Comparison of ENCODE assay signal across 18 cellular contexts in the genomic region with DNA sequence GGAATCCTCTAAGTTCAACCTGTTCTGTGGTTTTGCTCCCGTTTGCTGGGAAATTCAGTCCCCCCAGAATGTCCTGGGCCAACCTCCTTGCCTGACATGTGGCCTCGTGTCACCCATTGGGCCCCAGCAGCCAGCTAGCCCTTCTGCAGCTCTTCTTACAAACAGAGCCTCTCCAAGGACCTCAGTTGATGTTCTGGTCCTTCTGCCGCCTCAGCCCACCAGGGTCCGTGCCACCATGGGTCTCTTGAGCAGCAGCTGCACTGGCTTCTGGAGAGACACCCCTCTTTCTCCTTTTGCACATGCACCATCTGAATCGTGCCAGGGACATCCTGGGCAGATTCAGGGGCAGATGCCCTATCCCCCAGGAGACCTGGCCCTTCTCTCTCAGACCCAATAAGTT.
"Had no signal": no experiment of that assay in that cellular context is flagged by ENCODE, and none has a peak within 500 bp of the region (broad histone marks: within the 10 kb centered on the region; RNA-seq: fewer than 3 reads in every experiment).

No MANE protein-coding gene starts in this region.

- H3K36me3 ChIP-seq: esophagus squamous epithelium, gastroesophageal sphincter, ovary, right lobe of liver, stomach, thoracic aorta, transverse colon had no signal

- DNase-seq: central memory CD4-positive, alpha-beta T cell; effector memory CD8-positive, alpha-beta T cell; esophagus squamous epithelium; foreskin fibroblast; immature natural killer cell; mammary epithelial cell; naive thymus-derived CD4-positive, alpha-beta T cell; nephron progenitor cell; stimulated activated CD4-positive, alpha-beta T cell treated with anti-CD3 and anti-CD28 coated beads, Interleukin-12 subunit alpha, Interleukin-12 subunit beta, amount 100 ng/mL, for 4 hours; stimulated activated naive CD4-positive, alpha-beta T cell; stomach; substantia nigra; transverse colon had no signal

- H3K27ac ChIP-seq: esophagus squamous epithelium, gastroesophageal sphincter, ovary, right lobe of liver, stomach, thoracic aorta, transverse colon had no signal

- FAIRE-seq: keratinocyte had no signal

- H3K4me1 ChIP-seq: esophagus squamous epithelium, gastroesophageal sphincter, right lobe of liver, stomach, transverse colon had no signal

- H3K36me3 Mint-ChIP-seq: immature natural killer cell; naive thymus-derived CD4-positive, alpha-beta T cell had no signal

- H3K9me3 ChIP-seq: esophagus squamous epithelium, gastroesophageal sphincter, ovary, right lobe of liver, stomach, thoracic aorta, transverse colon had no signal

- H3K27ac Mint-ChIP-seq: effector memory CD8-positive, alpha-beta T cell; immature natural killer cell; naive thymus-derived CD4-positive, alpha-beta T cell; nephron progenitor cell had no signal

- H3K27me3 ChIP-seq: ovary had no signal

- H3K4me3 ChIP-seq: esophagus squamous epithelium, gastroesophageal sphincter, ovary, right lobe of liver, stomach, thoracic aorta, transverse colon had no signal

- H3K9me3 Mint-ChIP-seq: effector memory CD8-positive, alpha-beta T cell; immature natural killer cell; naive thymus-derived CD4-positive, alpha-beta T cell; nephron progenitor cell had no signal

- H3K4me3 Mint-ChIP-seq: effector memory CD8-positive, alpha-beta T cell; immature natural killer cell; naive thymus-derived CD4-positive, alpha-beta T cell; nephron progenitor cell had no signal
